ENCODE assay signal across 2 cellular contexts in genomic region chr3:44883213-44883955, GRCh38.
TF ChIP-seq lines count a peak whose summit lies in the region.

No MANE protein-coding gene starts in this region.

TF ChIP-seq in IMR-90, 13 proteins besides CTCF, POLR2A, EP300 and RAD21:
- TF ChIP-seq ELK1 (IDR thresholded peaks at IDR 0.05; ENCODE audit: borderline replicate concordance, low read depth, low read length): no peak
- TF ChIP-seq SMC3 (IDR thresholded peaks at IDR 0.05; ENCODE audit: low read depth, low read length): no peak
- no peak for TF ChIP-seq MAZ (IDR thresholded peaks at IDR 0.05; ENCODE audit: borderline replicate concordance, low read depth, low read length)
- TF ChIP-seq RFX5 (IDR thresholded peaks at IDR 0.05; ENCODE audit: low read depth, low read length): no peak
- TF ChIP-seq MXI1 (IDR thresholded peaks at IDR 0.05; ENCODE audit: borderline replicate concordance, low read depth, low read length): no peak
- no peak for TF ChIP-seq MAFK (IDR thresholded peaks at IDR 0.05; ENCODE audit: low read depth, low read length)
- TF ChIP-seq CEBPB (IDR thresholded peaks at IDR 0.05; ENCODE audit: low read depth, low read length): no peak
- TF ChIP-seq RCOR1 (IDR thresholded peaks at IDR 0.05; ENCODE audit: insufficient replicate concordance, low read length): no peak
- no peak for TF ChIP-seq BHLHE40 (IDR thresholded peaks at IDR 0.05; ENCODE audit: low read depth, low read length)
- TF ChIP-seq FOS (IDR thresholded peaks at IDR 0.05; ENCODE audit: low read depth, low read length): no peak
- TF ChIP-seq NFE2L2 (IDR thresholded peaks at IDR 0.05; ENCODE audit: low read depth, low read length): no peak
- no peak for TF ChIP-seq USF2 (IDR thresholded peaks at IDR 0.05; ENCODE audit: low read depth, low read length)
- TF ChIP-seq CHD1 (IDR thresholded peaks at IDR 0.05; ENCODE audit: low read depth, low read length): no peak

TF ChIP-seq in K562, 482 proteins besides CTCF, POLR2A, EP300 and RAD21:
- TF ChIP-seq RUNX1 (IDR thresholded peaks at IDR 0.05; ENCODE audit: low read depth) (no peak), KAT8 (IDR thresholded peaks at IDR 0.05; ENCODE audit: low read depth) (no peak)
